ENCODE assay signal across 8 cellular contexts in the genomic region with DNA sequence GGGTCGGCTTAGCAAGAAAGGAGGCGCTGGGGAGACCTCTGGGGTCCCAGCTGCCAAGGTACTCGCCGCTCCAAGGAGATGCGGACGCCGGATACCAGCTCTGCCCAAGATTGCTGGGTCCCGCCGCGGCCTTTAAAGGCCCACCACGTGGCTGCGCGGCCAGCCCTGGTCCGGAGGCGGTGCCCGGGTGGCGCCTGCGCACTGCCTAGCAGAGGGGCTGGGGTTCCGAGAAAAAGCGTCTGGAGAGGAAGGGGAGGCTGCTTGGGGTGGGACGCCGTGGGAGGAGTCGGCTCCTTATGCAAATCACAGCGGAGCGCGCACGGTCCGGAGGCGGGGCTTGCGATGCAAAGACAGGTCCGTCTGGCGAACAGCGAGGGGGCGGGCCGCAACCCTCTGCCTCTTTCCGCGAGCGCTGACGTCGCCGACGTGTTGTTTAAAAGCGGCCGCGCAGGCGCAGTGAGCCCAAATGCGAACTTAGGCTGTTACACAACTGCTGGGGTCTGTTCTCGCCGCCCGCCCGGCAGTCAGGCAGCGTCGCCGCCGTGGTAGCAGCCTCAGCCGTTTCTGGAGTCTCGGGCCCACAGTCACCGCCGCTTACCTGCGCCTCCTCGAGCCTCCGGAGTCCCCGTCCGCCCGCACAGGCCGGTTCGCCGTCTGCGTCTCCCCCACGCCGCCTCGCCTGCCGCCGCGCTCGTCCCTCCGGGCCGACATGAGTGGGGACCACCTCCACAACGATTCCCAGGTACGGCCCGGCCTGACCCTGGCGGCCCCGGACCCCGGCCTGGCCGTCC. TPM values are rescaled to one million over a fixed set of nuclear protein-coding genes. Genes with fewer than 3 reads are reported as not detected.
DNase-seq lines count a peak whose midpoint lies in the region; ATAC-seq and TF ChIP-seq lines count a peak whose summit lies in the region.

A gene (plus strand): TSS at position 464 of the 791 bp plus-strand sequence. CDS start 246 bp downstream, at position 710.

- CTCF ChIA-PET in AG04450 (lab: Charles Lee): interaction anchor here (1.1 kb wide), 1 partner anchor 37 kb away, joined by 3 read pairs; no protein-coding TSS in a partner anchor
- CTCF ChIA-PET in WTC11 (lab: Charles Lee): interaction anchor here (0.6 to 1.5 kb wide), 3 partner anchors 37 to 107 kb away, joined by 4 to 15 read pairs (median 6); no protein-coding TSS in a partner anchor

- ATAC-seq in GM18909 (IDR thresholded peaks at IDR 0.05; ENCODE audit: poor library complexity, unreplicated experiment) (peak; percentile 96), HG03175 (IDR thresholded peaks at IDR 0.05; ENCODE audit: unreplicated experiment) (peak; percentile 95), WTC11 (peak; percentile 98)

- TF ChIP-seq CTCF in AG04450 (IDR thresholded peaks at IDR 0.05; ENCODE audit: low read depth, low read length): no peak
- TF ChIP-seq CTCF in WTC11 (IDR thresholded peaks at IDR 0.05): no peak
- no peak for TF ChIP-seq CTCF in cardiac fibroblast (IDR thresholded peaks at IDR 0.05; ENCODE audit: low read depth, low read length)

- peak within 1 kb of the TSS; percentile 92 for H3K27ac ChIP-seq in AG04450 (ENCODE audit: low read depth, low read length)

- H3K4me3 Mint-ChIP-seq in WTC11: peak within 1 kb of the TSS; percentile 82

- H3K9me3 Mint-ChIP-seq in WTC11: no peaks in the 10 kb centered on the region

- DNase-seq in AG04450 (ENCODE audit: low read depth, low spot score): peak; percentile 100
- peak; percentile 98 for DNase-seq in NCI-H226
- peak; percentile 100 for DNase-seq in WTC11 (ENCODE audit: low spot score)
- DNase-seq in cardiac fibroblast (ENCODE audit: low read depth in 2 of 2): peak; percentile 100
- DNase-seq in iPS-NIHi7 (ENCODE audit: extremely low spot score): peak; percentile 100
- peak; percentile 100 for DNase-seq in smooth muscle cell of the brain vasculature (ENCODE audit: low read depth, low spot score)

- H3K9me3 ChIP-seq in AG04450 (ENCODE audit: control insufficient read depth, insufficient read depth, low read length): no peaks in the 10 kb centered on the region; the same call in 1 of the 2 replicates

- H3K4me3 ChIP-seq in AG04450 (ENCODE audit: low read depth, low read length) (peak within 1 kb of the TSS; percentile 89), cardiac fibroblast (replicated peaks in 1 of 2; ENCODE audit: low read depth in 2 of 2, low read length in 2 of 2) (peak within 1 kb of the TSS; percentile 67 to 75)

- H3K36me3 Mint-ChIP-seq in WTC11: peaks cover 37% of the 10 kb centered on the region

- H3K27ac Mint-ChIP-seq in WTC11: peak within 1 kb of the TSS; percentile 89

- H3K27me3 ChIP-seq in AG04450 (ENCODE audit: control insufficient read depth, insufficient read depth, low read length): no peaks in the 10 kb centered on the region

- POLR2A ChIA-PET in AG04450 (lab: Yijun Ruan, JAX) (interaction anchor here (0.7 to 1.7 kb wide), 6 partner anchors 8 to 37 kb away, joined by 3 to 6 read pairs (median 4); no protein-coding TSS in a partner anchor), WTC11 (lab: Charles Lee) (interaction anchor here (0.7 to 1.5 kb wide), 2 partner anchors 10 to 19 kb away, joined by 3 to 4 read pairs; no protein-coding TSS in a partner anchor)

- H3K4me1 Mint-ChIP-seq in WTC11: peaks cover 50% of the 10 kb centered on the region

- H3K27me3 Mint-ChIP-seq in WTC11 (ENCODE audit: low read depth): peaks cover 47% of the 10 kb centered on the region

TF ChIP-seq in WTC11, 78 proteins besides CTCF, POLR2A, EP300 and RAD21 (continues in another document):
- no peak for TF ChIP-seq JUN (CRISPR knock-in tag; IDR thresholded peaks at IDR 0.05)
- TF ChIP-seq, protein P1, sequence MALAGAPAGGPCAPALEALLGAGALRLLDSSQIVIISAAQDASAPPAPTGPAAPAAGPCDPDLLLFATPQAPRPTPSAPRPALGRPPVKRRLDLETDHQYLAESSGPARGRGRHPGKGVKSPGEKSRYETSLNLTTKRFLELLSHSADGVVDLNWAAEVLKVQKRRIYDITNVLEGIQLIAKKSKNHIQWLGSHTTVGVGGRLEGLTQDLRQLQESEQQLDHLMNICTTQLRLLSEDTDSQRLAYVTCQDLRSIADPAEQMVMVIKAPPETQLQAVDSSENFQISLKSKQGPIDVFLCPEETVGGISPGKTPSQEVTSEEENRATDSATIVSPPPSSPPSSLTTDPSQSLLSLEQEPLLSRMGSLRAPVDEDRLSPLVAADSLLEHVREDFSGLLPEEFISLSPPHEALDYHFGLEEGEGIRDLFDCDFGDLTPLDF (CRISPR knock-in tag; IDR thresholded peaks at IDR 0.05): no peak
- TF ChIP-seq GABPB1 (CRISPR knock-in tag; IDR thresholded peaks at IDR 0.05): peak; percentile 49
- TF ChIP-seq, protein P2, sequence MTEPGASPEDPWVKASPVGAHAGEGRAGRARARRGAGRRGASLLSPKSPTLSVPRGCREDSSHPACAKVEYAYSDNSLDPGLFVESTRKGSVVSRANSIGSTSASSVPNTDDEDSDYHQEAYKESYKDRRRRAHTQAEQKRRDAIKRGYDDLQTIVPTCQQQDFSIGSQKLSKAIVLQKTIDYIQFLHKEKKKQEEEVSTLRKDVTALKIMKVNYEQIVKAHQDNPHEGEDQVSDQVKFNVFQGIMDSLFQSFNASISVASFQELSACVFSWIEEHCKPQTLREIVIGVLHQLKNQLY (CRISPR knock-in tag; IDR thresholded peaks at IDR 0.05): 0 out of 2 replicates have a peak, but pooled peaks have one; percentile 33
- TF ChIP-seq ZNF263 (CRISPR knock-in tag; IDR thresholded peaks at IDR 0.05; ENCODE audit: low read depth): no peak
- no peak for TF ChIP-seq EMX1 (CRISPR knock-in tag; IDR thresholded peaks at IDR 0.05)
- TF ChIP-seq, protein P3, sequence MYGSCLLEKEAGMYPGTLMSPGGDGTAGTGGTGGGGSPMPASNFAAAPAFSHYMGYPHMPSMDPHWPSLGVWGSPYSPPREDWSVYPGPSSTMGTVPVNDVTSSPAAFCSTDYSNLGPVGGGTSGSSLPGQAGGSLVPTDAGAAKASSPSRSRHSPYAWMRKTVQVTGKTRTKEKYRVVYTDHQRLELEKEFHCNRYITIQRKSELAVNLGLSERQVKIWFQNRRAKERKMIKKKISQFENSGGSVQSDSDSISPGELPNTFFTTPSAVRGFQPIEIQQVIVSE (CRISPR knock-in tag; IDR thresholded peaks at IDR 0.05; ENCODE audit: borderline replicate concordance): no peak
- TF ChIP-seq ZNF219 (CRISPR knock-in tag; IDR thresholded peaks at IDR 0.05; ENCODE audit: borderline replicate concordance): no peak
- peak; percentile 47; the same call in 1 of the 2 replicates for TF ChIP-seq NFATC4 (CRISPR knock-in tag; IDR thresholded peaks at IDR 0.05)
- TF ChIP-seq, protein P4, sequence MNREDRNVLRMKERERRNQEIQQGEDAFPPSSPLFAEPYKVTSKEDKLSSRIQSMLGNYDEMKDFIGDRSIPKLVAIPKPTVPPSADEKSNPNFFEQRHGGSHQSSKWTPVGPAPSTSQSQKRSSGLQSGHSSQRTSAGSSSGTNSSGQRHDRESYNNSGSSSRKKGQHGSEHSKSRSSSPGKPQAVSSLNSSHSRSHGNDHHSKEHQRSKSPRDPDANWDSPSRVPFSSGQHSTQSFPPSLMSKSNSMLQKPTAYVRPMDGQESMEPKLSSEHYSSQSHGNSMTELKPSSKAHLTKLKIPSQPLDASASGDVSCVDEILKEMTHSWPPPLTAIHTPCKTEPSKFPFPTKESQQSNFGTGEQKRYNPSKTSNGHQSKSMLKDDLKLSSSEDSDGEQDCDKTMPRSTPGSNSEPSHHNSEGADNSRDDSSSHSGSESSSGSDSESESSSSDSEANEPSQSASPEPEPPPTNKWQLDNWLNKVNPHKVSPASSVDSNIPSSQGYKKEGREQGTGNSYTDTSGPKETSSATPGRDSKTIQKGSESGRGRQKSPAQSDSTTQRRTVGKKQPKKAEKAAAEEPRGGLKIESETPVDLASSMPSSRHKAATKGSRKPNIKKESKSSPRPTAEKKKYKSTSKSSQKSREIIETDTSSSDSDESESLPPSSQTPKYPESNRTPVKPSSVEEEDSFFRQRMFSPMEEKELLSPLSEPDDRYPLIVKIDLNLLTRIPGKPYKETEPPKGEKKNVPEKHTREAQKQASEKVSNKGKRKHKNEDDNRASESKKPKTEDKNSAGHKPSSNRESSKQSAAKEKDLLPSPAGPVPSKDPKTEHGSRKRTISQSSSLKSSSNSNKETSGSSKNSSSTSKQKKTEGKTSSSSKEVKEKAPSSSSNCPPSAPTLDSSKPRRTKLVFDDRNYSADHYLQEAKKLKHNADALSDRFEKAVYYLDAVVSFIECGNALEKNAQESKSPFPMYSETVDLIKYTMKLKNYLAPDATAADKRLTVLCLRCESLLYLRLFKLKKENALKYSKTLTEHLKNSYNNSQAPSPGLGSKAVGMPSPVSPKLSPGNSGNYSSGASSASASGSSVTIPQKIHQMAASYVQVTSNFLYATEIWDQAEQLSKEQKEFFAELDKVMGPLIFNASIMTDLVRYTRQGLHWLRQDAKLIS (CRISPR knock-in tag; IDR thresholded peaks at IDR 0.05; ENCODE audit: borderline replicate concordance): no peak
- TF ChIP-seq, protein P5, sequence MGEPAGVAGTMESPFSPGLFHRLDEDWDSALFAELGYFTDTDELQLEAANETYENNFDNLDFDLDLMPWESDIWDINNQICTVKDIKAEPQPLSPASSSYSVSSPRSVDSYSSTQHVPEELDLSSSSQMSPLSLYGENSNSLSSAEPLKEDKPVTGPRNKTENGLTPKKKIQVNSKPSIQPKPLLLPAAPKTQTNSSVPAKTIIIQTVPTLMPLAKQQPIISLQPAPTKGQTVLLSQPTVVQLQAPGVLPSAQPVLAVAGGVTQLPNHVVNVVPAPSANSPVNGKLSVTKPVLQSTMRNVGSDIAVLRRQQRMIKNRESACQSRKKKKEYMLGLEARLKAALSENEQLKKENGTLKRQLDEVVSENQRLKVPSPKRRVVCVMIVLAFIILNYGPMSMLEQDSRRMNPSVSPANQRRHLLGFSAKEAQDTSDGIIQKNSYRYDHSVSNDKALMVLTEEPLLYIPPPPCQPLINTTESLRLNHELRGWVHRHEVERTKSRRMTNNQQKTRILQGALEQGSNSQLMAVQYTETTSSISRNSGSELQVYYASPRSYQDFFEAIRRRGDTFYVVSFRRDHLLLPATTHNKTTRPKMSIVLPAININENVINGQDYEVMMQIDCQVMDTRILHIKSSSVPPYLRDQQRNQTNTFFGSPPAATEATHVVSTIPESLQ (CRISPR knock-in tag; IDR thresholded peaks at IDR 0.05): no peak

RNA-seq across cellular contexts. Expression of the gene that starts here (rescaled TPM):
- polyA plus RNA-seq in AG04450 (2011; rRNA removed): 29.1 and 36.1 TPM in 2 replicates
- 29.1 and 36.9 TPM in 2 replicates for polyA minus RNA-seq in AG04450 (2011; rRNA and poly(A)+ RNA removed)
- total RNA-seq in WTC11 (2021): 77.7 to 81.8 TPM (median 80.0 TPM) in 3 replicates

Comparison
In these comparisons a context has a peak if more than half of its experiments do, and no peak if none do; other contexts are left out.
1. Peak in every context shown above with its lines: DNase-seq, ATAC-seq, H3K4me3 ChIP-seq and H3K27ac ChIP-seq.